In the genomic region with DNA sequence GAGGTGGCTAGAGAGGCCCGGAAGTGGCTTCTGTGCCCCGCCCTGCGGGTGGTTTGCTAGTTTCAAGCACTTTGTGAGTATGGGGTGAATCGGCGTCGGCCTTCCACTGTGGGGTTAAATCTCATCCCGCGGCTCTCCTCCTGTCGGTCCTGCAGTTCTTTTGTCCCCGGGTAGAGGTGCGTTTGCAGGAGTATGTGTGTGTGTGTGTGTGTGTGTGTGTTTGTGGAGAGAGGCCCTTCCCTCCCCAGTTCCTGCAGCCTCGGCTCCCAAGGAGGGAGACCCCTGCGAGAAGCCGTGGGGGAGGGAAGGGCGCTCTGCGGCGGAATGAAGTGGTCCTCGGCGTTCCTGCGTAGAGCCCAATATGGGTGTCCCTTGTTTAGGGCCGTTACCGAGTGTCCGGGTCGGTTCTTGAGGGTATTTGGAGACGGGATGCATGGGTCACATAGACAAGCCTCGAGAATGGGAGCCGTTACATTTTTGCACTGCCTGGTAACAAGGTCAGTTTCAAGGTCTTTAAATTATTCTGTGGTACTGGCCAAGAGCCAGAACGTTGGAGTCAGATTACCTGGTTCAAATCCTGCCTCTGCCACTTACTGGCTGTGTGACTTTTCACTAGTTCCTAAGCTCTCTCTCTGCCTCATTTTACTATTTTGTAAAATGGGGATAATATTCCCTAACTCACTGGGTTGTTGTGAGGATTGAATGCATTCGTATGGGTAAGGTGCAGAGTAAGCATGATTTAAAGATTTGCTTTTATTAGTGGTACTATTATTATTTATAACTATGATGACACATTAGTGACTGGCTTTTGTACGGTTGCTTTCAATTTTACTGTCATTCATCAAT, we compare ENCODE assay signal across 8 cellular contexts. TPM values are rescaled to one million over a fixed set of nuclear protein-coding genes. Genes with fewer than 3 reads are reported as not detected.
DNase-seq lines count a peak whose midpoint lies in the region; ATAC-seq and TF ChIP-seq lines count a peak whose summit lies in the region.

TSS of gene ZKSCAN3 (plus strand) at position 56 of the 846 bp plus-strand sequence. CDS start 9,640 bp downstream, outside the sequence.

- peaks cover 26 to 38% of the 10 kb centered on the region in 2 experiments for H3K79me1 ChIP-seq in IMR-90 (ENCODE audit: low read depth in 1 of 2, low read length in 2 of 2)

- H3K4me1 Mint-ChIP-seq in activated T-helper 1 cell treated with anti-CD3 and anti-CD28 coated beads, Interleukin-12 subunit alpha, Interleukin-12 subunit beta, Interleukin-2, Interleukin-4 antibody, amounts not matched to agents 30 ng/mL and 10 ng/mL and 1 ng/mL, durations not matched to agents 14 hours and 24 hours and 36 hours (ENCODE audit: low read depth) = peaks cover 28% of the 10 kb centered on the region
- peaks cover 17 to 45% (median 36%) of the 10 kb centered on the region in 4 donors for H3K4me1 Mint-ChIP-seq in naive thymus-derived CD8-positive, alpha-beta T cell

- TF ChIP-seq CTCF in IMR-90 (conservative IDR thresholded peaks at IDR 0.05; ENCODE audit: low read depth, low read length) (no peak), fibroblast of mammary gland (conservative IDR thresholded peaks at IDR 0.05; ENCODE audit: control insufficient read depth, insufficient read depth, low read depth, low read length) (no peak)

- peaks cover 15% of the 10 kb centered on the region for H3K27me3 ChIP-seq in IMR-90 (ENCODE audit: control insufficient read depth, insufficient read depth, low read length)

- no peaks in the 10 kb centered on the region for H3K36me3 ChIP-seq in IMR-90 (ENCODE audit: control insufficient read depth, insufficient read depth, low read length)

- H3K27ac ChIP-seq in IMR-90 (ENCODE audit: insufficient read depth, low read length) = peak within 1 kb of the TSS; percentile 96

- peaks cover 16% of the 10 kb centered on the region for H3K27me3 Mint-ChIP-seq in activated T-helper 1 cell treated with anti-CD3 and anti-CD28 coated beads, Interleukin-12 subunit alpha, Interleukin-12 subunit beta, Interleukin-2, Interleukin-4 antibody, amounts not matched to agents 30 ng/mL and 10 ng/mL and 1 ng/mL, durations not matched to agents 14 hours and 24 hours and 36 hours (ENCODE audit: insufficient read depth)
- peaks cover 3 to 18% (median 9%) of the 10 kb centered on the region in 5 donors for H3K27me3 Mint-ChIP-seq in naive thymus-derived CD8-positive, alpha-beta T cell

- peak within 1 kb of the TSS; percentile 98 for H3K4me3 Mint-ChIP-seq in activated T-helper 1 cell treated with anti-CD3 and anti-CD28 coated beads, Interleukin-12 subunit alpha, Interleukin-12 subunit beta, Interleukin-2, Interleukin-4 antibody, amounts not matched to agents 30 ng/mL and 10 ng/mL and 1 ng/mL, durations not matched to agents 14 hours and 24 hours and 36 hours
- peak within 1 kb of the TSS; percentile 88 to 100 (median 99) for H3K4me3 Mint-ChIP-seq in naive thymus-derived CD8-positive, alpha-beta T cell

- H2AFZ ChIP-seq in IMR-90 (replicated peaks; ENCODE audit: low read length, poor library complexity) = peak within 1 kb of the TSS; percentile 100

- peaks cover 5% of the 10 kb centered on the region for H3K36me3 Mint-ChIP-seq in activated T-helper 1 cell treated with anti-CD3 and anti-CD28 coated beads, Interleukin-12 subunit alpha, Interleukin-12 subunit beta, Interleukin-2, Interleukin-4 antibody, amounts not matched to agents 30 ng/mL and 10 ng/mL and 1 ng/mL, durations not matched to agents 14 hours and 24 hours and 36 hours (ENCODE audit: low read depth)
- H3K36me3 Mint-ChIP-seq in naive thymus-derived CD8-positive, alpha-beta T cell = no peaks in the 10 kb centered on the region

- intact Hi-C loops in IMR-90 (cut with micrococcal nuclease) = loop anchor here (1.0 kb wide), 1 partner anchor 14 kb away; the partner anchor contains the start of gene ZSCAN31
- intact Hi-C loops in activated T-helper 1 cell treated with anti-CD3 and anti-CD28 coated beads, Interleukin-12 subunit alpha, Interleukin-12 subunit beta, Interleukin-2, Interleukin-4 antibody, amounts not matched to agents 30 ng/mL and 10 ng/mL and 1 ng/mL, durations not matched to agents 14 hours and 24 hours and 36 hours (cut with micrococcal nuclease) = loop anchor here (1.0 to 10.0 kb wide), 8 partner anchors 15 to 1165 kb away; partner anchors contain the start of genes ZKSCAN4, ZNF165, ZSCAN12 and ZSCAN23

- TF ChIP-seq RAD21 in IMR-90 (IDR thresholded peaks at IDR 0.05; ENCODE audit: low read length) = no peak; the same call in 1 of the 2 replicates

- H4K20me1 ChIP-seq in IMR-90 (ENCODE audit: insufficient read depth, low read length) = no peaks in the 10 kb centered on the region

- H2BK20ac ChIP-seq in IMR-90 (ENCODE audit: low read depth, low read length) = no peak within 1 kb of the TSS

- H4K8ac ChIP-seq in IMR-90 (ENCODE audit: low read depth in 2 of 2, low read length in 2 of 2) = peak within 1 kb of the TSS; percentile 90 to 97

- peak within 1 kb of the TSS; percentile 83 for H2BK5ac ChIP-seq in IMR-90 (ENCODE audit: low read depth, low read length, poor library complexity, severe bottlenecking)

- no peaks in the 10 kb centered on the region for H3K9me3 ChIP-seq in IMR-90 (ENCODE audit: control insufficient read depth, insufficient read depth, low read length)

- H2BK15ac ChIP-seq in IMR-90 (ENCODE audit: low read depth, low read length) = 0 out of 3 replicates have a peak within 1 kb of the TSS, but pooled peaks have one; percentile 12

- H3K56ac ChIP-seq in IMR-90 (ENCODE audit: extremely low read depth, insufficient read depth, low read length) = peak within 1 kb of the TSS; percentile 93

- peak within 1 kb of the TSS; percentile 78 for H3K18ac ChIP-seq in IMR-90 (ENCODE audit: low read depth, low read length)

- H2BK120ac ChIP-seq in IMR-90 (ENCODE audit: low read depth, low read length) = peak within 1 kb of the TSS; percentile 83

- DNase-seq in DMS79 (lab: John Stamatoyannopoulos, UW) = peak; percentile 85
- DNase-seq in IMR-90 = peak; percentile 73
- peak; percentile 94 for DNase-seq in RKO (ENCODE audit: low spot score)
- DNase-seq in activated T-helper 1 cell treated with anti-CD3 and anti-CD28 coated beads, Interleukin-12 subunit alpha, Interleukin-12 subunit beta, Interleukin-2, Interleukin-4 antibody, amounts not matched to agents 30 ng/mL and 10 ng/mL and 1 ng/mL, durations not matched to agents 14 hours and 24 hours and 36 hours (ENCODE audit: low spot score) = peak; percentile 84
- DNase-seq in fibroblast of mammary gland (ENCODE audit: low read depth) = peak; percentile 72
- peak; percentile 59 to 90 (median 76) for DNase-seq in naive thymus-derived CD8-positive, alpha-beta T cell
- peak; percentile 59 to 81 (median 68) for DNase-seq in stimulated activated naive CD4-positive, alpha-beta T cell (lab: John Stamatoyannopoulos, UW)

- peak within 1 kb of the TSS; percentile 99 for H3K4me3 ChIP-seq in IMR-90 (ENCODE audit: insufficient read depth, low read depth, low read length)
- H3K4me3 ChIP-seq in fibroblast of mammary gland (ENCODE audit: control insufficient read depth, low read depth, low read length) = peak within 1 kb of the TSS; percentile 84

- dilution Hi-C loops in IMR-90 (cut with HindIII; ENCODE audit: low sequenced_read_pairs, unreplicated experiment) = no loop called here

- H3K4me2 ChIP-seq in IMR-90 (ENCODE audit: low read depth, low read length) = peak within 1 kb of the TSS; percentile 98

- peaks cover 8% of the 10 kb centered on the region; the same call in 1 of the 2 replicates for H3K9me1 ChIP-seq in IMR-90 (ENCODE audit: insufficient read depth, low read length)

- ATAC-seq in GM21528 (IDR thresholded peaks at IDR 0.05; ENCODE audit: low FRiP score, unreplicated experiment) (peak; percentile 94), IMR-90 (ENCODE audit: low read depth) (peak; percentile 100)
- peak; percentile 99 to 100 for ATAC-seq in naive thymus-derived CD8-positive, alpha-beta T cell

- in situ Hi-C loops in IMR-90 (cut with MboI; ENCODE audit: low sequenced_read_pairs) = no loop called here

- H2AK9ac ChIP-seq in IMR-90 (replicated peaks; ENCODE audit: low read depth, low read length, poor library complexity) = peak within 1 kb of the TSS; percentile 98

- H3K9ac ChIP-seq in IMR-90 (ENCODE audit: low read depth, low read length) = peak within 1 kb of the TSS; percentile 99

- WGBS in IMR-90 (ENCODE audit: extremely low coverage in 2 of 2, insufficient read length in 1 of 2), 2 experiments = 0% methylated on average over 4 of the region's 30 CpGs; no CpG with 5 or more reads in 1 of the 2 experiments

- H3K9me3 Mint-ChIP-seq in activated T-helper 1 cell treated with anti-CD3 and anti-CD28 coated beads, Interleukin-12 subunit alpha, Interleukin-12 subunit beta, Interleukin-2, Interleukin-4 antibody, amounts not matched to agents 30 ng/mL and 10 ng/mL and 1 ng/mL, durations not matched to agents 14 hours and 24 hours and 36 hours = no peaks in the 10 kb centered on the region
- H3K9me3 Mint-ChIP-seq in naive thymus-derived CD8-positive, alpha-beta T cell = no peaks in the 10 kb centered on the region

- H3K23ac ChIP-seq in IMR-90 (ENCODE audit: low read depth, low read length) = peak within 1 kb of the TSS; percentile 95

- peak within 1 kb of the TSS; percentile 88 for H2AK5ac ChIP-seq in IMR-90 (ENCODE audit: low read depth, low read length)

- BruUV-seq in IMR-90 (replicated peaks; lab: Mats Ljungman, UMichigan) = TSS peak; percentile 48

- peak within 1 kb of the TSS; percentile 96 for H3K14ac ChIP-seq in IMR-90 (replicated peaks; ENCODE audit: low read depth, low read length)

- peak within 1 kb of the TSS; percentile 91 for H3K27ac Mint-ChIP-seq in activated T-helper 1 cell treated with anti-CD3 and anti-CD28 coated beads, Interleukin-12 subunit alpha, Interleukin-12 subunit beta, Interleukin-2, Interleukin-4 antibody, amounts not matched to agents 30 ng/mL and 10 ng/mL and 1 ng/mL, durations not matched to agents 14 hours and 24 hours and 36 hours
- peak within 1 kb of the TSS; percentile 91 to 98 (median 97) for H3K27ac Mint-ChIP-seq in naive thymus-derived CD8-positive, alpha-beta T cell

- H3K4me1 ChIP-seq in IMR-90 (ENCODE audit: control insufficient read depth, insufficient read depth, low read length) = peaks cover 5% of the 10 kb centered on the region

- POLR2A ChIA-PET in IMR-90 (lab: Charles Lee; ENCODE audit: unreplicated experiment) = interaction anchor here (0.6 kb wide), 1 partner anchor 98 kb away, joined by 3 read pairs; the partner anchor contains the start of gene ZKSCAN4
- POLR2A ChIA-PET in naive thymus-derived CD8-positive, alpha-beta T cell (lab: Charles Lee) = interaction anchor here (0.6 to 1.6 kb wide), 5 partner anchors 12 to 208 kb away, joined by 3 to 14 read pairs (median 5); partner anchors contain the start of genes ZKSCAN4, ZKSCAN8, ZSCAN26 and ZSCAN31

- CTCF ChIA-PET in IMR-90 (lab: Yijun Ruan, JAX) = interaction anchor here (1.0 kb wide), 1 partner anchor 33 kb away, joined by 3 read pairs; no protein-coding TSS in a partner anchor

- H4K91ac ChIP-seq in IMR-90 (ENCODE audit: insufficient read depth, low read depth, low read length) = peak within 1 kb of the TSS; percentile 79

- peak within 1 kb of the TSS; percentile 93 for H3K4ac ChIP-seq in IMR-90 (ENCODE audit: low read depth, low read length)

- H4K5ac ChIP-seq in IMR-90 (ENCODE audit: low read depth, low read length) = peak within 1 kb of the TSS; percentile 94

- TF ChIP-seq POLR2A in IMR-90 (IDR thresholded peaks at IDR 0.05; ENCODE audit: low read depth, low read length) = no peak

RNA-seq across cellular contexts. Expression of gene ZKSCAN3, which starts in this region (rescaled TPM):
- 4.4 and 4.8 TPM in 2 replicates for total RNA-seq in IMR-90 (2012; rRNA removed)
- 2.1 and 3.7 TPM in 2 replicates for polyA plus RNA-seq in IMR-90 (2012; rRNA removed)
- 0.87 and 0.94 TPM in 2 replicates for polyA plus RNA-seq in IMR-90 (2012; cell fraction: cytosol; rRNA removed)
- 1.2 and 5.0 TPM in 2 replicates for polyA plus RNA-seq in IMR-90 (2012; cell fraction: nucleus; rRNA removed; ENCODE audit: low replicate concordance)
- total RNA-seq in activated T-helper 1 cell treated with anti-CD3 and anti-CD28 coated beads, Interleukin-12 subunit alpha, Interleukin-12 subunit beta, Interleukin-2, Interleukin-4 antibody, amounts not matched to agents 30 ng/mL and 10 ng/mL and 1 ng/mL, durations not matched to agents 14 hours and 24 hours and 36 hours = 2.9 and 3.3 TPM in 2 replicates
- 10 to 100 TPM in 1 of 2 experiments, 1 to 10 TPM in 1; 8.7 to 11.1 TPM for total RNA-seq in naive thymus-derived CD8-positive, alpha-beta T cell
- polyA plus RNA-seq in naive thymus-derived CD8-positive, alpha-beta T cell = 1 to 10 TPM in 2 of 3 donors, under 1 TPM in 1; 0.81 to 4.0 (median 2.0) TPM

Comparison
In these comparisons a context has a peak if more than half of its experiments do, and no peak if none do; other contexts are left out.
1. Peak in every context shown above with its lines: DNase-seq, ATAC-seq, H3K4me3 ChIP-seq and H3K27ac ChIP-seq.